ENCODE assay signal across 16 cellular contexts in genomic region chr11:128765571-128766530, GRCh38.
A peak's percentile ranks its signal among the peaks of the same experiment; 100 is the strongest.
DNase-seq lines count a peak whose midpoint lies in the region; ATAC-seq, FAIRE-seq and TF ChIP-seq lines count a peak whose summit lies in the region.
"Had no signal": no experiment of that assay in that cellular context is flagged by ENCODE, and none has a peak within 500 bp of the region (broad histone marks: within the 10 kb centered on the region; RNA-seq: fewer than 3 reads in every experiment).

No MANE protein-coding gene starts in this region.

- in situ Hi-C loops in GM12878 (cut with MboI) = no loop called here

- DNase-seq in left ventricle myocardium inferior (no peak), left ventricle myocardium superior (no peak), GM12878 (ENCODE audit: low read depth, low spot score) (no peak), left lung (no peak), T-helper 2 cell (no peak), GM12892 (ENCODE audit: insufficient read length) (no peak), NCI-H2196 treated with DMSO at 0.1 percent for 48 hours (lab: John Stamatoyannopoulos, UW; ENCODE audit: unreplicated experiment) (no peak)
- DNase-seq: effector CD8-positive, alpha-beta T cell; foreskin keratinocyte; NCI-H187 treated with DMSO at 0.1 percent for 48 hours; stomach had no signal

- no peaks in the 10 kb centered on the region for H3K9me3 ChIP-seq in left ventricle myocardium inferior (replicated peaks)
- H3K9me3 ChIP-seq in GM12878 (replicated peaks; ENCODE audit: control insufficient read depth, insufficient read depth, low read length) = no peaks in the 10 kb centered on the region
- no peaks in the 10 kb centered on the region for H3K9me3 ChIP-seq in left lung
- H3K9me3 ChIP-seq: stomach, upper lobe of right lung had no signal

- H2AFZ ChIP-seq in GM12878 (ENCODE audit: control insufficient read depth, low read depth, low read length) = no peak overlapping the region

- no peaks in the 10 kb centered on the region for H4K20me1 ChIP-seq in GM12878 (ENCODE audit: control insufficient read depth, insufficient read depth)

- CTCF ChIA-PET in GM12878 (lab: Yijun Ruan, JAX) = no interaction called here

- intact Hi-C loops in left ventricle myocardium inferior (cut with micrococcal nuclease) (no loop called here), left ventricle myocardium superior (cut with micrococcal nuclease) (no loop called here), GM12878 (cut with micrococcal nuclease; ENCODE audit: unreplicated experiment) (no loop called here), left lung (cut with DNase I) (no loop called here)

- SMC1A ChIA-PET in GM12878 (lab: Charles Lee; ENCODE audit: uncharacterized antibody, unreplicated experiment) = interaction anchor here (2.7 kb wide), 1 partner anchor 64 kb away, joined by 10 read pairs; no protein-coding TSS in a partner anchor

- H3K27ac ChIP-seq in left ventricle myocardium inferior (replicated peaks) (peak overlapping the region; percentile 62), GM12878 (ENCODE audit: control insufficient read depth, insufficient read depth) (no peak overlapping the region), left lung (no peak overlapping the region)
- H3K27ac ChIP-seq: foreskin keratinocyte, HL-60, stomach, upper lobe of right lung had no signal

- TF ChIP-seq POLR2A in GM12878 (IDR thresholded peaks at IDR 0.05; ENCODE audit: low read depth, low read length) (no peak), GM12892 (IDR thresholded peaks at IDR 0.05; ENCODE audit: low read depth, low read length) (no peak)

- no peaks in the 10 kb centered on the region for H3K27me3 ChIP-seq in left ventricle myocardium inferior (ENCODE audit: low read depth)
- no peaks in the 10 kb centered on the region for H3K27me3 ChIP-seq in GM12878 (replicated peaks in 1 of 2; ENCODE audit: control insufficient read depth in 2 of 2, insufficient read depth in 2 of 2, low read length in 1 of 2)
- H3K27me3 ChIP-seq in left lung = no peaks in the 10 kb centered on the region
- H3K27me3 ChIP-seq: stomach, upper lobe of right lung had no signal

- peaks cover 58% of the 10 kb centered on the region for H3K4me1 ChIP-seq in left ventricle myocardium inferior
- no peaks in the 10 kb centered on the region for H3K4me1 ChIP-seq in GM12878 (ENCODE audit: control insufficient read depth, insufficient read depth, low read length)
- no peaks in the 10 kb centered on the region for H3K4me1 ChIP-seq in left lung
- H3K4me1 ChIP-seq: foreskin keratinocyte, upper lobe of right lung had no signal

- WGBS in GM12878 (ENCODE audit: insufficient coverage, insufficient replicate concordance, low lambda C conversion rate, missing lambda C conversion rate) = 93% methylated on average over 16 of the region's 16 CpGs

- H3K4me2 ChIP-seq in GM12878 (ENCODE audit: control insufficient read depth, insufficient read depth) = no peak overlapping the region

- no peak overlapping the region for H3K9ac ChIP-seq in GM12878 (ENCODE audit: control insufficient read depth, insufficient read depth, low read length)

- H3K79me2 ChIP-seq in GM12878 (ENCODE audit: control insufficient read depth, insufficient read depth, low read length) = no peaks in the 10 kb centered on the region; the same call in 1 of the 2 replicates

- POLR2A ChIA-PET in GM12878 (lab: Charles Lee) = no interaction called here

- no peak for FAIRE-seq in GM12878 (lab: Jason Lieb, UNC)
- no peak for FAIRE-seq in GM12892 (lab: Jason Lieb, UNC)

- TF ChIP-seq EP300 in GM12878 (IDR thresholded peaks at IDR 0.05; ENCODE audit: borderline replicate concordance in 1 of 2, control insufficient read depth in 1 of 2, low read depth in 2 of 2, low read length in 2 of 2) = no peak

- BruUV-seq in GM12878 (replicated peaks; lab: Mats Ljungman, UMichigan) = no TSS peak

- no peak for TF ChIP-seq RAD21 in GM12878 (IDR thresholded peaks at IDR 0.05; ENCODE audit: insufficient read depth, low read depth, low read length)

- peaks cover 49% of the 10 kb centered on the region for H3K36me3 ChIP-seq in left ventricle myocardium inferior
- H3K36me3 ChIP-seq in GM12878 (ENCODE audit: control insufficient read depth in 2 of 2, insufficient read depth in 2 of 2, low read length in 1 of 2) = peaks cover 28 to 44% of the 10 kb centered on the region in 2 experiments
- H3K36me3 ChIP-seq in left lung = peaks cover 0 to 99% of the 10 kb centered on the region in 2 donors

- RAD21 ChIA-PET in GM12878 (lab: Charles Lee; ENCODE audit: unreplicated experiment) = no interaction called here

- H3K4me3 ChIP-seq in left ventricle myocardium inferior = no peak overlapping the region
- H3K4me3 ChIP-seq in GM12878 = no peak overlapping the region
- H3K4me3 ChIP-seq in left lung = no peak overlapping the region

- no peak for TF ChIP-seq CTCF in left ventricle myocardium inferior (IDR thresholded peaks at IDR 0.05; ENCODE audit: borderline replicate concordance)
- no peak for TF ChIP-seq CTCF in GM12878 (IDR thresholded peaks at IDR 0.05 in 2 of 3, conservative IDR thresholded peaks at IDR 0.05 in 1 of 3; ENCODE audit: control insufficient read depth in 2 of 3, extremely low read depth in 1 of 3, insufficient read depth in 1 of 3, low read depth in 3 of 3, low read length in 3 of 3)
- no peak for TF ChIP-seq CTCF in left lung (IDR thresholded peaks at IDR 0.05)

- ATAC-seq in left ventricle myocardium superior = no peak
- ATAC-seq in GM12878 = no peak
- ATAC-seq in left lung = peak; percentile 29
- no peak for ATAC-seq in GM19397 (IDR thresholded peaks at IDR 0.05; ENCODE audit: unreplicated experiment)
- ATAC-seq: foreskin keratinocyte, HCT116, WTC11 had no signal

TF ChIP-seq in GM12878, 131 proteins besides CTCF, POLR2A, EP300 and RAD21:
- TF ChIP-seq, protein P1, sequence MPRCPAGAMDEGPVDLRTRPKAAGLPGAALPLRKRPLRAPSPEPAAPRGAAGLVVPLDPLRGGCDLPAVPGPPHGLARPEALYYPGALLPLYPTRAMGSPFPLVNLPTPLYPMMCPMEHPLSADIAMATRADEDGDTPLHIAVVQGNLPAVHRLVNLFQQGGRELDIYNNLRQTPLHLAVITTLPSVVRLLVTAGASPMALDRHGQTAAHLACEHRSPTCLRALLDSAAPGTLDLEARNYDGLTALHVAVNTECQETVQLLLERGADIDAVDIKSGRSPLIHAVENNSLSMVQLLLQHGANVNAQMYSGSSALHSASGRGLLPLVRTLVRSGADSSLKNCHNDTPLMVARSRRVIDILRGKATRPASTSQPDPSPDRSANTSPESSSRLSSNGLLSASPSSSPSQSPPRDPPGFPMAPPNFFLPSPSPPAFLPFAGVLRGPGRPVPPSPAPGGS (IDR thresholded peaks at IDR 0.05; ENCODE audit: borderline replicate concordance, insufficient read depth, low read depth, low read length, poor library complexity, severe bottlenecking) = peak; percentile 70
- TF ChIP-seq, protein P2, sequence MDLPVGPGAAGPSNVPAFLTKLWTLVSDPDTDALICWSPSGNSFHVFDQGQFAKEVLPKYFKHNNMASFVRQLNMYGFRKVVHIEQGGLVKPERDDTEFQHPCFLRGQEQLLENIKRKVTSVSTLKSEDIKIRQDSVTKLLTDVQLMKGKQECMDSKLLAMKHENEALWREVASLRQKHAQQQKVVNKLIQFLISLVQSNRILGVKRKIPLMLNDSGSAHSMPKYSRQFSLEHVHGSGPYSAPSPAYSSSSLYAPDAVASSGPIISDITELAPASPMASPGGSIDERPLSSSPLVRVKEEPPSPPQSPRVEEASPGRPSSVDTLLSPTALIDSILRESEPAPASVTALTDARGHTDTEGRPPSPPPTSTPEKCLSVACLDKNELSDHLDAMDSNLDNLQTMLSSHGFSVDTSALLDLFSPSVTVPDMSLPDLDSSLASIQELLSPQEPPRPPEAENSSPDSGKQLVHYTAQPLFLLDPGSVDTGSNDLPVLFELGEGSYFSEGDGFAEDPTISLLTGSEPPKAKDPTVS (IDR thresholded peaks at IDR 0.05; ENCODE audit: low read depth, low read length) = no peak
